Comparison of ENCODE assay signal across 8 cellular contexts in genomic region chr12:10214131-10214876, GRCh38. TPM values are rescaled to one million over a fixed set of nuclear protein-coding genes. Genes with fewer than 3 reads are reported as not detected.
A peak's percentile ranks its signal among the peaks of the same experiment; 100 is the strongest.
DNase-seq lines count a peak whose midpoint lies in the region; ATAC-seq and TF ChIP-seq lines count a peak whose summit lies in the region.

No MANE protein-coding gene starts in this region.

- no peaks in the 10 kb centered on the region for H3K27me3 Mint-ChIP-seq in endodermal cell (ENCODE audit: insufficient read depth)
- H3K27me3 Mint-ChIP-seq in neural crest cell (ENCODE audit: low read depth): peaks cover 12% of the 10 kb centered on the region

- CTCF ChIA-PET in PC-3 (lab: Charles Lee): interaction anchor here (0.6 kb wide), 1 partner anchor 28 kb away, joined by 3 read pairs; no protein-coding TSS in a partner anchor

- no peaks in the 10 kb centered on the region for H3K9me3 ChIP-seq in PC-3 (ENCODE audit: low read length)
- peaks cover 11% of the 10 kb centered on the region for H3K9me3 ChIP-seq in endodermal cell (ENCODE audit: control insufficient read depth, low read length)

- peaks cover 16% of the 10 kb centered on the region; the same call in 1 of the 2 replicates for H3K79me2 ChIP-seq in PC-3 (ENCODE audit: low read length)

- H3K36me3 Mint-ChIP-seq in endodermal cell (ENCODE audit: low read depth) (peaks cover 34% of the 10 kb centered on the region), neural crest cell (ENCODE audit: low read depth) (no peaks in the 10 kb centered on the region)

- H3K9ac ChIP-seq in PC-3 (ENCODE audit: low read length): peak overlapping the region; percentile 65
- H3K9ac ChIP-seq in endodermal cell (ENCODE audit: extremely low read depth, low read length, poor library complexity, severe bottlenecking): peak overlapping the region; percentile 95

- intact Hi-C loops in PC-3 (cut with micrococcal nuclease): no loop called here

- no peak for TF ChIP-seq CTCF in GM12875 (IDR thresholded peaks at IDR 0.05; ENCODE audit: borderline replicate concordance, insufficient read depth, low read depth, low read length)
- TF ChIP-seq CTCF in PC-3 (conservative IDR thresholded peaks at IDR 0.05; ENCODE audit: low read depth, low read length): no peak
- TF ChIP-seq CTCF in endodermal cell (conservative IDR thresholded peaks at IDR 0.05): peak; percentile 25
- no peak for TF ChIP-seq CTCF in neural crest cell (conservative IDR thresholded peaks at IDR 0.05)

- H3K27ac ChIP-seq in PC-3 (ENCODE audit: low read length) (peak overlapping the region; percentile 84), endodermal cell (ENCODE audit: low read depth, low read length) (no peak overlapping the region)

- peak overlapping the region; percentile 17 for H3K4me3 ChIP-seq in GM12875 (ENCODE audit: low read depth, low read length)
- H3K4me3 ChIP-seq in PC-3 (ENCODE audit: low read length): peak overlapping the region; percentile 92
- peak overlapping the region; percentile 95 for H3K4me3 ChIP-seq in endodermal cell (ENCODE audit: low read length)

- POLR2A ChIA-PET in PC-3 (lab: Charles Lee; ENCODE audit: unreplicated experiment): no interaction called here

- peak overlapping the region; percentile 91 for H2AFZ ChIP-seq in PC-3 (ENCODE audit: low read length)

- H3K27ac Mint-ChIP-seq in endodermal cell (peak overlapping the region; percentile 99), neural crest cell (ENCODE audit: unreplicated experiment) (no peak overlapping the region)

- H3K36me3 ChIP-seq in PC-3 (ENCODE audit: low read depth, low read length): no peaks in the 10 kb centered on the region
- peaks cover 27% of the 10 kb centered on the region for H3K36me3 ChIP-seq in endodermal cell (ENCODE audit: control insufficient read depth, insufficient read depth, low read length)

- no peaks in the 10 kb centered on the region for H4K20me1 ChIP-seq in PC-3 (ENCODE audit: low read length)

- H3K9me2 ChIP-seq in PC-3 (replicated peaks; ENCODE audit: low read length): no peaks in the 10 kb centered on the region

- H3K4me1 Mint-ChIP-seq in endodermal cell (peaks cover 19% of the 10 kb centered on the region), neural crest cell (peaks cover 24% of the 10 kb centered on the region)

- 30 to 61% methylated on average over 5 to 9 of the region's 10 CpGs for WGBS in endodermal cell (ENCODE audit: insufficient coverage in 1 of 2, insufficient read length in 1 of 2), 2 experiments

- peak overlapping the region; percentile 90 for H3K4me3 Mint-ChIP-seq in endodermal cell
- peak overlapping the region; percentile 95 for H3K4me3 Mint-ChIP-seq in neural crest cell

- H3K27me3 ChIP-seq in PC-3 (ENCODE audit: low read length) (no peaks in the 10 kb centered on the region), endodermal cell (ENCODE audit: control insufficient read depth, insufficient read depth, low read length, poor library complexity, severe bottlenecking) (no peaks in the 10 kb centered on the region)

- H3K4me2 ChIP-seq in PC-3 (ENCODE audit: low read length): peak overlapping the region; percentile 92

- BruUV-seq in PC-3 (replicated peaks; lab: Mats Ljungman, UMichigan): no TSS peak

- no peaks in the 10 kb centered on the region for H3F3A ChIP-seq in PC-3 (ENCODE audit: low read length, unreplicated experiment)

- H3K4me1 ChIP-seq in PC-3 (ENCODE audit: insufficient read depth, low read length): peaks cover 10% of the 10 kb centered on the region; the same call in 1 of the 2 replicates
- H3K4me1 ChIP-seq in endodermal cell (ENCODE audit: control insufficient read depth, insufficient read depth, low read length): no peaks in the 10 kb centered on the region

- peak; percentile 42 for DNase-seq in PC-3
- no peak for DNase-seq in endodermal cell
- DNase-seq in neural crest cell (ENCODE audit: low read depth, low spot score): no peak
- DNase-seq in activated CD4-positive, alpha-beta T cell treated with anti-CD3 and anti-CD28 coated beads, Interleukin-2, amount 50 U/mL, for 48 hours: no peak

- H3K9me3 Mint-ChIP-seq in endodermal cell (no peaks in the 10 kb centered on the region), neural crest cell (no peaks in the 10 kb centered on the region)

- no peak for ATAC-seq in PC-3
- ATAC-seq in GM19463 (IDR thresholded peaks at IDR 0.05; ENCODE audit: unreplicated experiment): no peak
- ATAC-seq in GM21515 (IDR thresholded peaks at IDR 0.05; ENCODE audit: unreplicated experiment): no peak
- no peak for ATAC-seq in HG03342 (IDR thresholded peaks at IDR 0.05; ENCODE audit: unreplicated experiment)

RNA-seq across cellular contexts. Expression of gene GABARAPL1, which starts 1.6 kb away (rescaled TPM):
- 14.9 and 24.5 TPM in 2 replicates for total RNA-seq in PC-3 (2014; rRNA removed)
- 100 to 1,000 TPM; 135 to 191 TPM for total RNA-seq in endodermal cell
- polyA plus RNA-seq in endodermal cell (2013, experiment 1 of 2): 61.9 TPM
- polyA plus RNA-seq in endodermal cell (2013, experiment 2 of 2): 71.4 TPM
- 16.0 and 17.4 TPM in 2 replicates for total RNA-seq in neural crest cell

RNA-seq across cellular contexts. Expression of gene TMEM52B, which starts 35.5 kb away (rescaled TPM):
- total RNA-seq in PC-3 (2014; rRNA removed) (not detected in 2 replicates), endodermal cell (not detected), neural crest cell (not detected in 2 replicates)
- polyA plus RNA-seq in endodermal cell (2013, experiment 1 of 2): not detected
- polyA plus RNA-seq in endodermal cell (2013, experiment 2 of 2): not detected

RNA-seq across cellular contexts. Expression of gene OLR1, which starts 42.4 kb away (rescaled TPM):
- total RNA-seq in PC-3 (2014; rRNA removed) (0.80 TPM in 1 of 2 replicates, not detected in the other), endodermal cell (under 1 TPM in 1 of 2 donors, not detected in 1; 0.22 TPM), neural crest cell (not detected in 2 replicates)
- 0.11 TPM for polyA plus RNA-seq in endodermal cell (2013, experiment 1 of 2)
- polyA plus RNA-seq in endodermal cell (2013, experiment 2 of 2): 0.58 TPM

Comparison
In these comparisons a context has a peak if more than half of its experiments do, and no peak if none do; other contexts are left out.
1. H3K4me3 ChIP-seq: peak in every context shown above with its lines; median percentile 95 in endodermal cell; 92 in PC-3; 17 in GM12875.